9 cellular contexts compared by ENCODE assay signal in the genomic region with DNA sequence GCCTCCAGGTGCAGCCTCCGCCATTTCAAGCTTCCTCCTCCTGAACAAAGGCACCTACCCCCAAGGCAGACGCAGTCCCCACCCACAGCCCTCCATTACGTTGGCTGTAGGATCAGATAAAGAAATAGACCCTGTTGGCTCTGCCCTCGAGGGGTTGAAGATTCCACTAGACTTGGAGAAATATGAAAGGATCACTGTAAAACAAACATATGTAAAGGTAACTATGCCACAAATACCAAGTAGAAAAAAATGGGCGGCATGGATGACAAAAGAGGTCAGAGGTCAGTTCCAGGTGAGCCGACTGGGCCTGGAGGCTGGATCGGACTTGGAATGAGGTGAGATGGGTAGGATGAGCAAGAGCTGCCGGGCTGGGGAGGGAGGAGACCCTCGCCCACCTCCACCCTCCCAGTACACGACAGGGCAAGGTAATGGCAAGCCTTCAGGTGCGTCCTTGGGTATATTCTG.
DNase-seq lines count a peak whose midpoint lies in the region; ATAC-seq and TF ChIP-seq lines count a peak whose summit lies in the region.
"Had no signal": no experiment of that assay in that cellular context is flagged by ENCODE, and none has a peak within 500 bp of the region (broad histone marks: within the 10 kb centered on the region; RNA-seq: fewer than 3 reads in every experiment).

No MANE protein-coding gene starts in this region.

- H3K36me3 Mint-ChIP-seq in activated CD4-positive, alpha-beta T cell treated with anti-CD3 and anti-CD28 coated beads for 36 hours (ENCODE audit: low read depth), result peaks cover 57% of the 10 kb centered on the region

- intact Hi-C loops in activated CD4-positive, alpha-beta T cell treated with anti-CD3 and anti-CD28 coated beads for 36 hours (cut with DNase I, micrococcal nuclease), result no loop called here
- intact Hi-C loops in ascending aorta (cut with DNase I), result loop anchor here (2.0 kb wide), 1 partner anchor 124 kb away; no protein-coding TSS in a partner anchor
- intact Hi-C loops in lower lobe of right lung (cut with DNase I), result no loop called here

- H3K9me3 ChIP-seq in ascending aorta (no peaks in the 10 kb centered on the region), lower lobe of right lung (no peaks in the 10 kb centered on the region), subcutaneous abdominal adipose tissue (ENCODE audit: control insufficient read depth in 5 of 5, low read length in 5 of 5) (no peaks in the 10 kb centered on the region)

- DNase-seq in activated CD4-positive, alpha-beta T cell treated with anti-CD3 and anti-CD28 coated beads for 36 hours, result no peak
- no peak for DNase-seq in activated CD4-positive, alpha-beta T cell treated with anti-CD3 and anti-CD28 coated beads, Interleukin-2, amount 50 U/mL, for 1 hour
- DNase-seq in ascending aorta (ENCODE audit: low spot score in 2 of 2) (no peak), lower lobe of right lung (no peak), SHP77 (lab: John Stamatoyannopoulos, UW) (no peak), NCI-H446 (lab: John Stamatoyannopoulos, UW) (no peak), DMS114 treated with DMSO at 0.1 percent for 48 hours (lab: John Stamatoyannopoulos, UW; ENCODE audit: unreplicated experiment) (no peak)
- DNase-seq: Karpas-422 had no signal

- peaks cover 25% of the 10 kb centered on the region for H3K4me1 Mint-ChIP-seq in activated CD4-positive, alpha-beta T cell treated with anti-CD3 and anti-CD28 coated beads for 36 hours

- CTCF ChIA-PET in activated CD4-positive, alpha-beta T cell treated with anti-CD3 and anti-CD28 coated beads for 36 hours (lab: Charles Lee), result interaction anchor here (0.5 to 1.1 kb wide), 3 partner anchors 23 to 392 kb away, joined by 3 read pairs; no protein-coding TSS in a partner anchor

- peak overlapping the region in 1 of 5 donors; percentile 68 for H3K9ac ChIP-seq in subcutaneous abdominal adipose tissue (ENCODE audit: low read length in 5 of 5)

- TF ChIP-seq CTCF in ascending aorta (IDR thresholded peaks at IDR 0.05) (no peak), lower lobe of right lung (IDR thresholded peaks at IDR 0.05) (no peak)

- peak overlapping the region; percentile 47 for H3K4me3 Mint-ChIP-seq in activated CD4-positive, alpha-beta T cell treated with anti-CD3 and anti-CD28 coated beads for 36 hours

- H3K4me3 ChIP-seq in ascending aorta (peak overlapping the region; percentile 73 to 75), lower lobe of right lung (peak overlapping the region; percentile 74), subcutaneous abdominal adipose tissue (ENCODE audit: low read depth in 1 of 5, low read length in 5 of 5) (peak overlapping the region; percentile 20 to 67 (median 53))

- H3K4me1 ChIP-seq in ascending aorta, result peaks cover 6 to 21% of the 10 kb centered on the region in 2 donors
- H3K4me1 ChIP-seq in lower lobe of right lung, result peaks cover 35% of the 10 kb centered on the region
- peaks cover 5 to 32% (median 16%) of the 10 kb centered on the region in 5 donors for H3K4me1 ChIP-seq in subcutaneous abdominal adipose tissue (ENCODE audit: control insufficient read depth in 5 of 5, insufficient read depth in 5 of 5, low read length in 5 of 5)

- H3K27ac Mint-ChIP-seq in activated CD4-positive, alpha-beta T cell treated with anti-CD3 and anti-CD28 coated beads for 36 hours, result peak overlapping the region; percentile 56

- no peaks in the 10 kb centered on the region for H3K9me3 Mint-ChIP-seq in activated CD4-positive, alpha-beta T cell treated with anti-CD3 and anti-CD28 coated beads for 36 hours (ENCODE audit: low read depth)

- no peaks in the 10 kb centered on the region for H3K27me3 ChIP-seq in ascending aorta
- H3K27me3 ChIP-seq in lower lobe of right lung (ENCODE audit: low read depth), result no peaks in the 10 kb centered on the region
- H3K27me3 ChIP-seq in subcutaneous abdominal adipose tissue (ENCODE audit: control insufficient read depth in 5 of 5, insufficient read depth in 4 of 5, low read length in 5 of 5), result no peaks in the 10 kb centered on the region

- H3K36me3 ChIP-seq in ascending aorta, result peaks cover 0 to 4% of the 10 kb centered on the region in 2 donors
- peaks cover 11% of the 10 kb centered on the region for H3K36me3 ChIP-seq in lower lobe of right lung
- peaks cover 2 to 22% (median 19%) of the 10 kb centered on the region in 5 donors for H3K36me3 ChIP-seq in subcutaneous abdominal adipose tissue (ENCODE audit: control insufficient read depth in 5 of 5, insufficient read depth in 5 of 5, low read length in 5 of 5)

- POLR2A ChIA-PET in activated CD4-positive, alpha-beta T cell treated with anti-CD3 and anti-CD28 coated beads for 36 hours (lab: Charles Lee), result interaction anchor here (0.6 to 0.7 kb wide), 2 partner anchors 71 to 247 kb away, joined by 3 read pairs; no protein-coding TSS in a partner anchor

- no peak for ATAC-seq in activated CD4-positive, alpha-beta T cell treated with anti-CD3 and anti-CD28 coated beads for 36 hours
- ATAC-seq in lower lobe of right lung, result no peak

- no peaks in the 10 kb centered on the region for H3K27me3 Mint-ChIP-seq in activated CD4-positive, alpha-beta T cell treated with anti-CD3 and anti-CD28 coated beads for 36 hours

- H3K27ac ChIP-seq in ascending aorta (peak overlapping the region; percentile 67 to 77), lower lobe of right lung (peak overlapping the region; percentile 83), subcutaneous abdominal adipose tissue (ENCODE audit: low read depth, low read length) (peak overlapping the region; percentile 62)
